ENCODE assay signal across 20 cellular contexts in genomic region chr2:110903548-110903947, GRCh38.
DNase-seq lines count a peak whose midpoint lies in the region; ATAC-seq, FAIRE-seq and TF ChIP-seq lines count a peak whose summit lies in the region.
"Had no signal": no experiment of that assay in that cellular context is flagged by ENCODE, and none has a peak within 500 bp of the region (broad histone marks: within the 10 kb centered on the region; RNA-seq: fewer than 3 reads in every experiment).

No MANE protein-coding gene starts in this region.

- DNase-seq in GM23248 (peak; percentile 3), NCI-H69 (lab: John Stamatoyannopoulos, UW) (peak; percentile 82), kidney (peak; percentile 79), body of pancreas (no peak), immature natural killer cell (no peak)
- DNase-seq in stimulated activated effector memory CD8-positive, alpha-beta T cell treated with anti-CD3 and anti-CD28 coated beads, Interleukin-12 subunit alpha, Interleukin-12 subunit beta, amount 100 ng/mL, for 72 hours (ENCODE audit: low spot score in 2 of 2): no peak
- DNase-seq: activated CD8-positive, alpha-beta memory T cell treated with anti-CD3 and anti-CD28 coated beads, Interleukin-2, amount 10 ng/mL, durations not matched to agents 7 days and 5 days; DMS 273 treated with DMSO at 0.1 percent for 48 hours; foreskin melanocyte; GF-D8; right lobe of liver; stimulated activated CD4-positive, alpha-beta T cell treated with anti-CD3 and anti-CD28 coated beads, Interleukin-2, amount 100 ng/mL, for 48 hours had no signal

- TF ChIP-seq POLR2A in body of pancreas (IDR thresholded peaks at IDR 0.05): no peak

- H3K27me3 ChIP-seq in GM23248 (replicated peaks; ENCODE audit: insufficient read depth) (peaks cover 9% of the 10 kb centered on the region), body of pancreas (no peaks in the 10 kb centered on the region)
- H3K27me3 ChIP-seq: neutrophil, right lobe of liver, vagina had no signal

- no peak for FAIRE-seq in kidney (lab: Jason Lieb, UNC)
- FAIRE-seq: bronchial epithelial cell, GM12891 had no signal

- H3K9me3 Mint-ChIP-seq in stimulated activated effector memory CD8-positive, alpha-beta T cell treated with anti-CD3 and anti-CD28 coated beads, Interleukin-12 subunit alpha, Interleukin-12 subunit beta, amount 100 ng/mL, for 72 hours: no peaks in the 10 kb centered on the region
- peaks cover 0 to 2% (median 0%) of the 10 kb centered on the region in 6 donors for H3K9me3 Mint-ChIP-seq in immature natural killer cell
- H3K9me3 Mint-ChIP-seq: dendritic cell treated with granulocyte-macrophage colony-stimulating factor and Interleukin-4, amounts not matched to agents 40 ng/mL and 50 ng/mL, for 4 days; mesothelial cell of epicardium had no signal

- H3K9me2 ChIP-seq in GM23248 (ENCODE audit: insufficient read depth): no peaks in the 10 kb centered on the region

- no peak overlapping the region for H2AFZ ChIP-seq in GM23248

- no peak overlapping the region for H3K4me3 Mint-ChIP-seq in stimulated activated effector memory CD8-positive, alpha-beta T cell treated with anti-CD3 and anti-CD28 coated beads, Interleukin-12 subunit alpha, Interleukin-12 subunit beta, amount 100 ng/mL, for 72 hours
- no peak overlapping the region for H3K4me3 Mint-ChIP-seq in immature natural killer cell
- H3K4me3 Mint-ChIP-seq: activated CD8-positive, alpha-beta memory T cell treated with anti-CD3 and anti-CD28 coated beads, Interleukin-2, amount 10 ng/mL, durations not matched to agents 7 days and 5 days; dendritic cell treated with granulocyte-macrophage colony-stimulating factor and Interleukin-4, amounts not matched to agents 40 ng/mL and 50 ng/mL, for 4 days; mesothelial cell of epicardium had no signal

- H3K36me3 ChIP-seq in GM23248 (ENCODE audit: low read depth) (no peaks in the 10 kb centered on the region), kidney (ENCODE audit: control insufficient read depth in 1 of 2, insufficient read depth in 2 of 2, low read length in 2 of 2) (no peaks in the 10 kb centered on the region), body of pancreas (replicated peaks in 1 of 2; ENCODE audit: insufficient read depth in 1 of 2, low read depth in 2 of 2) (no peaks in the 10 kb centered on the region)
- H3K36me3 ChIP-seq: neutrophil, right lobe of liver, vagina had no signal

- H3K9me3 ChIP-seq in GM23248 (ENCODE audit: low read depth) (no peaks in the 10 kb centered on the region), kidney (ENCODE audit: control insufficient read depth in 1 of 2, low read length in 2 of 2) (no peaks in the 10 kb centered on the region), body of pancreas (no peaks in the 10 kb centered on the region)
- H3K9me3 ChIP-seq: neutrophil, right lobe of liver, vagina had no signal

- intact Hi-C loops in kidney (cut with DNase I) (no loop called here), body of pancreas (cut with DNase I) (no loop called here)

- in situ Hi-C loops in GM23248 (cut with MboI): no loop called here

- H3K27me3 Mint-ChIP-seq in immature natural killer cell (ENCODE audit: low read depth in 3 of 3): peaks cover 0 to 6% (median 2%) of the 10 kb centered on the region in 3 donors
- H3K27me3 Mint-ChIP-seq: dendritic cell treated with granulocyte-macrophage colony-stimulating factor and Interleukin-4, amounts not matched to agents 40 ng/mL and 50 ng/mL, for 4 days had no signal

- H3F3A ChIP-seq in GM23248 (ENCODE audit: insufficient read depth): no peaks in the 10 kb centered on the region

- H3K9ac ChIP-seq in GM23248: no peak overlapping the region
- H3K9ac ChIP-seq in kidney (ENCODE audit: low read length in 2 of 2): no peak overlapping the region
- H3K9ac ChIP-seq: KMS-11 had no signal

- ATAC-seq in stimulated activated effector memory CD8-positive, alpha-beta T cell treated with anti-CD3 and anti-CD28 coated beads, Interleukin-12 subunit alpha, Interleukin-12 subunit beta, amount 100 ng/mL, for 72 hours: no peak
- no peak for ATAC-seq in HG03196 (IDR thresholded peaks at IDR 0.05; ENCODE audit: unreplicated experiment)
- no peak for ATAC-seq in body of pancreas
- ATAC-seq: activated CD8-positive, alpha-beta memory T cell treated with anti-CD3 and anti-CD28 coated beads, Interleukin-2, amount 10 ng/mL, durations not matched to agents 7 days and 5 days; right lobe of liver had no signal

- H3K4me1 ChIP-seq in GM23248 (ENCODE audit: insufficient read depth): no peaks in the 10 kb centered on the region
- no peaks in the 10 kb centered on the region for H3K4me1 ChIP-seq in kidney (ENCODE audit: control insufficient read depth in 1 of 2, insufficient read depth in 1 of 2, low read depth in 1 of 2, low read length in 2 of 2)
- H3K4me1 ChIP-seq in body of pancreas: no peaks in the 10 kb centered on the region
- H3K4me1 ChIP-seq: right lobe of liver, vagina had no signal

- H3K36me3 Mint-ChIP-seq in stimulated activated effector memory CD8-positive, alpha-beta T cell treated with anti-CD3 and anti-CD28 coated beads, Interleukin-12 subunit alpha, Interleukin-12 subunit beta, amount 100 ng/mL, for 72 hours: no peaks in the 10 kb centered on the region
- no peaks in the 10 kb centered on the region for H3K36me3 Mint-ChIP-seq in immature natural killer cell
- H3K36me3 Mint-ChIP-seq: activated CD8-positive, alpha-beta memory T cell treated with anti-CD3 and anti-CD28 coated beads, Interleukin-2, amount 10 ng/mL, durations not matched to agents 7 days and 5 days; mesothelial cell of epicardium had no signal

- TF ChIP-seq CTCF in kidney (IDR thresholded peaks at IDR 0.05; ENCODE audit: borderline replicate concordance, extremely low read depth, insufficient read depth) (no peak), body of pancreas (IDR thresholded peaks at IDR 0.05) (no peak)

- H3K27ac ChIP-seq in GM23248 (no peak overlapping the region), kidney (ENCODE audit: low read depth in 2 of 2, low read length in 2 of 2) (no peak overlapping the region), body of pancreas (no peak overlapping the region)
- H3K27ac ChIP-seq: KMS-11, neutrophil, right lobe of liver, vagina had no signal

- no peak overlapping the region for H3K4me2 ChIP-seq in GM23248 (ENCODE audit: unreplicated experiment)
- H3K4me2 ChIP-seq: KMS-11 had no signal

- peak overlapping the region; percentile 7 for H3K27ac Mint-ChIP-seq in stimulated activated effector memory CD8-positive, alpha-beta T cell treated with anti-CD3 and anti-CD28 coated beads, Interleukin-12 subunit alpha, Interleukin-12 subunit beta, amount 100 ng/mL, for 72 hours
- H3K27ac Mint-ChIP-seq in immature natural killer cell: no peak overlapping the region
- H3K27ac Mint-ChIP-seq: activated CD8-positive, alpha-beta memory T cell treated with anti-CD3 and anti-CD28 coated beads, Interleukin-2, amount 10 ng/mL, durations not matched to agents 7 days and 5 days; mesothelial cell of epicardium had no signal

- no peaks in the 10 kb centered on the region for H4K20me1 ChIP-seq in GM23248 (ENCODE audit: insufficient read depth)

- H3K79me2 ChIP-seq in GM23248 (ENCODE audit: insufficient read depth): no peaks in the 10 kb centered on the region

- H3K4me3 ChIP-seq in GM23248 (no peak overlapping the region), kidney (ENCODE audit: low read length in 2 of 2) (no peak overlapping the region), body of pancreas (no peak overlapping the region)
- H3K4me3 ChIP-seq: right lobe of liver, vagina had no signal

- WGBS in GM23248 (ENCODE audit: low coverage in 1 of 2, low lambda C conversion rate in 2 of 2, missing lambda C conversion rate in 2 of 2), 2 experiments: 11 to 13% methylated on average over 3 of the region's 3 CpGs
- 79 to 95% methylated on average over 2 to 3 of the region's 3 CpGs for WGBS in body of pancreas, 2 donors

- peaks cover 17% of the 10 kb centered on the region for H3K4me1 Mint-ChIP-seq in stimulated activated effector memory CD8-positive, alpha-beta T cell treated with anti-CD3 and anti-CD28 coated beads, Interleukin-12 subunit alpha, Interleukin-12 subunit beta, amount 100 ng/mL, for 72 hours
- peaks cover 5 to 12% of the 10 kb centered on the region in 2 donors for H3K4me1 Mint-ChIP-seq in immature natural killer cell

Comparison
In these comparisons a context has a peak if more than half of its experiments do, and no peak if none do; other contexts are left out.
1. DNase-seq: peak in GM23248 (single experiment), NCI-H69 (single experiment) and kidney (single experiment); none in stimulated activated effector memory CD8-positive, alpha-beta T cell treated with anti-CD3 and anti-CD28 coated beads, Interleukin-12 subunit alpha, Interleukin-12 subunit beta, amount 100 ng/mL, for 72 hours (0 of 2), body of pancreas (0 of 4) and immature natural killer cell (0 of 3).